ENCODE assay signal across 12 cellular contexts in genomic region chr9:77897292-77897691, GRCh38.
DNase-seq lines count a peak whose midpoint lies in the region; ATAC-seq and TF ChIP-seq lines count a peak whose summit lies in the region.
"Had no signal": no experiment of that assay in that cellular context is flagged by ENCODE, and none has a peak within 500 bp of the region (broad histone marks: within the 10 kb centered on the region; RNA-seq: fewer than 3 reads in every experiment).

No MANE protein-coding gene starts in this region.

- TF ChIP-seq CTCF in AG10803 (conservative IDR thresholded peaks at IDR 0.05; ENCODE audit: low read length) (peak; percentile 24; the same call in 1 of the 2 replicates), WERI-Rb-1 (IDR thresholded peaks at IDR 0.05; ENCODE audit: low read depth, low read length) (peak; percentile 40; the same call in 1 of the 2 replicates), colonic mucosa (IDR thresholded peaks at IDR 0.05) (no peak)
- TF ChIP-seq CTCF in CD8-positive, alpha-beta T cell (IDR thresholded peaks at IDR 0.05): no peak

- POLR2A ChIA-PET in CD8-positive, alpha-beta T cell (lab: Charles Lee): no interaction called here

- H3K4me3 Mint-ChIP-seq in CD8-positive, alpha-beta T cell: no peak overlapping the region
- H3K4me3 Mint-ChIP-seq: stimulated activated naive CD8-positive, alpha-beta T cell treated with anti-CD3 and anti-CD28 coated beads, Interleukin-15, amount 100 ng/mL, for 72 hours had no signal

- no peak for ATAC-seq in CD8-positive, alpha-beta T cell
- ATAC-seq: heart left ventricle; stimulated activated naive CD8-positive, alpha-beta T cell treated with anti-CD3 and anti-CD28 coated beads, Interleukin-15, amount 100 ng/mL, for 72 hours had no signal

- no peak overlapping the region for H3K27ac Mint-ChIP-seq in CD8-positive, alpha-beta T cell

- H3K27me3 Mint-ChIP-seq in CD8-positive, alpha-beta T cell (ENCODE audit: low read depth): no peaks in the 10 kb centered on the region
- H3K27me3 Mint-ChIP-seq: stimulated activated naive CD8-positive, alpha-beta T cell treated with anti-CD3 and anti-CD28 coated beads, Interleukin-15, amount 100 ng/mL, for 72 hours had no signal

- H3K4me1 ChIP-seq in colonic mucosa: no peaks in the 10 kb centered on the region
- no peaks in the 10 kb centered on the region for H3K4me1 ChIP-seq in CD8-positive, alpha-beta T cell (ENCODE audit: insufficient read depth, low read length)
- H3K4me1 ChIP-seq: SJSA1 had no signal

- DNase-seq in AG10803 (ENCODE audit: low read depth) (no peak), HT-29 (ENCODE audit: low spot score) (peak; percentile 12), WERI-Rb-1 (no peak), kidney glomerular epithelial cell (lab: John Stamatoyannopoulos, UW) (peak; percentile 5), colonic mucosa (no peak), C1 segment of cervical spinal cord (lab: John Stamatoyannopoulos, UW) (no peak)
- no peak for DNase-seq in stimulated activated CD4-positive, alpha-beta T cell treated with anti-CD3 and anti-CD28 coated beads, Interleukin-2, amount 100 ng/mL, for 48 hours
- DNase-seq in CD8-positive, alpha-beta T cell: no peak
- DNase-seq: activated gamma-delta T cell treated with Interleukin-2 at 50 U/mL for 16 hours; stimulated activated naive CD8-positive, alpha-beta T cell treated with anti-CD3 and anti-CD28 coated beads, Interleukin-15, amount 100 ng/mL, for 72 hours had no signal

- H3K4me3 ChIP-seq in AG10803 (ENCODE audit: low read length): no peak overlapping the region
- H3K4me3 ChIP-seq in WERI-Rb-1 (ENCODE audit: low read depth, low read length): no peak overlapping the region
- H3K4me3 ChIP-seq in colonic mucosa: no peak overlapping the region
- no peak overlapping the region for H3K4me3 ChIP-seq in CD8-positive, alpha-beta T cell (ENCODE audit: low read depth, low read length)
- H3K4me3 ChIP-seq: heart left ventricle, SJSA1 had no signal

- H3K27ac ChIP-seq in WERI-Rb-1 (no peak overlapping the region), colonic mucosa (no peak overlapping the region)
- no peak overlapping the region for H3K27ac ChIP-seq in CD8-positive, alpha-beta T cell (ENCODE audit: low read depth, low read length)
- H3K27ac ChIP-seq: SJSA1 had no signal

- no peaks in the 10 kb centered on the region for H3K9me3 Mint-ChIP-seq in CD8-positive, alpha-beta T cell
- H3K9me3 Mint-ChIP-seq: stimulated activated naive CD8-positive, alpha-beta T cell treated with anti-CD3 and anti-CD28 coated beads, Interleukin-15, amount 100 ng/mL, for 72 hours had no signal

- intact Hi-C loops in colonic mucosa (cut with DNase I): no loop called here
- intact Hi-C loops in CD8-positive, alpha-beta T cell (cut with DNase I, micrococcal nuclease): no loop called here

- CTCF ChIA-PET in CD8-positive, alpha-beta T cell (lab: Charles Lee): interaction anchor here (1.0 to 2.0 kb wide), 3 partner anchors 138 to 473 kb away, joined by 3 to 9 read pairs (median 3); no protein-coding TSS in a partner anchor

- H3K4me1 Mint-ChIP-seq in CD8-positive, alpha-beta T cell (ENCODE audit: low read depth): peaks cover 20% of the 10 kb centered on the region

- H3K27me3 ChIP-seq in WERI-Rb-1 (ENCODE audit: insufficient read depth, low read depth, severe bottlenecking) (no peaks in the 10 kb centered on the region), colonic mucosa (no peaks in the 10 kb centered on the region)
- H3K27me3 ChIP-seq in CD8-positive, alpha-beta T cell (ENCODE audit: insufficient read depth, low read length): no peaks in the 10 kb centered on the region
- H3K27me3 ChIP-seq: heart left ventricle, SJSA1 had no signal

- no peaks in the 10 kb centered on the region for H3K9me3 ChIP-seq in WERI-Rb-1 (ENCODE audit: severe bottlenecking)
- no peaks in the 10 kb centered on the region for H3K9me3 ChIP-seq in colonic mucosa
- no peaks in the 10 kb centered on the region for H3K9me3 ChIP-seq in CD8-positive, alpha-beta T cell (ENCODE audit: low read length)
- H3K9me3 ChIP-seq: heart left ventricle, SJSA1 had no signal

- H3K9ac ChIP-seq in colonic mucosa (ENCODE audit: low read depth in 2 of 2, low read length in 2 of 2): no peak overlapping the region

- H3K36me3 Mint-ChIP-seq in CD8-positive, alpha-beta T cell: peaks cover 14% of the 10 kb centered on the region

- H3K36me3 ChIP-seq in WERI-Rb-1 (no peaks in the 10 kb centered on the region), colonic mucosa (no peaks in the 10 kb centered on the region)
- H3K36me3 ChIP-seq in CD8-positive, alpha-beta T cell (ENCODE audit: insufficient read depth, low read length): no peaks in the 10 kb centered on the region
- H3K36me3 ChIP-seq: SJSA1 had no signal

Comparison
In these comparisons a context has a peak if more than half of its experiments do, and no peak if none do; other contexts are left out.
1. DNase-seq: peak in HT-29 (single experiment) and kidney glomerular epithelial cell (single experiment); none in AG10803 (single experiment), WERI-Rb-1 (single experiment), colonic mucosa (single experiment), stimulated activated CD4-positive, alpha-beta T cell treated with anti-CD3 and anti-CD28 coated beads, Interleukin-2, amount 100 ng/mL, for 48 hours (0 of 2), C1 segment of cervical spinal cord (0 of 14) and CD8-positive, alpha-beta T cell (0 of 7).
2. CTCF ChIP-seq: peak in AG10803 (single experiment) and WERI-Rb-1 (single experiment); none in colonic mucosa (single experiment) and CD8-positive, alpha-beta T cell (single experiment).